25 cellular contexts compared by ENCODE assay signal in genomic region chr14:59346329-59346728, GRCh38.
DNase-seq lines count a peak whose midpoint lies in the region; ATAC-seq and TF ChIP-seq lines count a peak whose summit lies in the region.
"Had no signal": no experiment of that assay in that cellular context is flagged by ENCODE, and none has a peak within 500 bp of the region (broad histone marks: within the 10 kb centered on the region; RNA-seq: fewer than 3 reads in every experiment).

No MANE protein-coding gene starts in this region.

- H3K4me1 ChIP-seq in ascending aorta (peaks cover 0 to 72% of the 10 kb centered on the region in 2 donors), hepatocyte (ENCODE audit: insufficient read depth) (peaks cover 33% of the 10 kb centered on the region), thoracic aorta (ENCODE audit: control insufficient read depth in 1 of 2, low read depth in 2 of 2) (peaks cover 24 to 93% of the 10 kb centered on the region in 2 donors), body of pancreas (peaks cover 14% of the 10 kb centered on the region)
- H3K4me1 ChIP-seq: breast epithelium had no signal

- peak overlapping the region; percentile 85 to 88 for H3K27ac ChIP-seq in ascending aorta
- peak overlapping the region; percentile 63 for H3K27ac ChIP-seq in hepatocyte
- peak overlapping the region; percentile 79 to 90 for H3K27ac ChIP-seq in thoracic aorta
- H3K27ac ChIP-seq in body of pancreas: no peak overlapping the region
- H3K27ac ChIP-seq: HL-60, PC-9 had no signal

- H3K79me2 ChIP-seq in hepatocyte: no peaks in the 10 kb centered on the region

- no peaks in the 10 kb centered on the region for H4K20me1 ChIP-seq in hepatocyte (ENCODE audit: insufficient read depth, poor library complexity, severe bottlenecking)

- H3K4me3 ChIP-seq in ascending aorta (no peak overlapping the region), hepatocyte (no peak overlapping the region), thoracic aorta (no peak overlapping the region), body of pancreas (no peak overlapping the region)
- H3K4me3 ChIP-seq: breast epithelium, PC-9, thyroid gland had no signal

- intact Hi-C loops in ascending aorta (cut with DNase I) (loop anchor here (5.0 kb wide), 3 partner anchors 76 to 154 kb away; no protein-coding TSS in a partner anchor), body of pancreas (cut with DNase I) (no loop called here)

- no peak overlapping the region for H3K4me2 ChIP-seq in hepatocyte
- H3K4me2 ChIP-seq: PC-9 had no signal

- H2AFZ ChIP-seq in hepatocyte: no peak overlapping the region
- H2AFZ ChIP-seq: PC-9 had no signal

- no peaks in the 10 kb centered on the region for H3K27me3 ChIP-seq in ascending aorta
- no peaks in the 10 kb centered on the region for H3K27me3 ChIP-seq in hepatocyte
- no peaks in the 10 kb centered on the region for H3K27me3 ChIP-seq in thoracic aorta (replicated peaks; ENCODE audit: insufficient read depth)
- H3K27me3 ChIP-seq in body of pancreas: no peaks in the 10 kb centered on the region
- H3K27me3 ChIP-seq: BE2C, breast epithelium, thyroid gland had no signal

- 100% methylated on average over 1 of the region's 1 CpG for WGBS in hepatocyte (ENCODE audit: low lambda C conversion rate, missing lambda C conversion rate)
- WGBS in body of pancreas, 2 donors: 92 to 95% methylated on average over 1 of the region's 1 CpG

- no peaks in the 10 kb centered on the region for H3K9me2 ChIP-seq in hepatocyte (replicated peaks; ENCODE audit: insufficient read depth)

- H3K36me3 ChIP-seq in ascending aorta (peaks cover 0 to 3% of the 10 kb centered on the region in 2 donors), hepatocyte (replicated peaks; ENCODE audit: insufficient read depth, low read depth) (no peaks in the 10 kb centered on the region), thoracic aorta (peaks cover 6% of the 10 kb centered on the region), body of pancreas (replicated peaks in 1 of 2; ENCODE audit: insufficient read depth in 1 of 2, low read depth in 2 of 2) (peaks cover 0 to 5% of the 10 kb centered on the region in 2 donors)
- H3K36me3 ChIP-seq: BE2C, breast epithelium, thyroid gland had no signal

- DNase-seq in HT1080 (ENCODE audit: low read depth) (peak; percentile 29), ascending aorta (ENCODE audit: low spot score in 2 of 2) (no peak), hepatocyte (ENCODE audit: low spot score) (no peak), thoracic aorta (ENCODE audit: low spot score) (no peak), erythroblast (lab: John Stamatoyannopoulos, UW) (no peak), body of pancreas (no peak), putamen (ENCODE audit: low spot score) (no peak)
- no peak for DNase-seq in activated naive CD4-positive, alpha-beta T cell (lab: John Stamatoyannopoulos, UW)
- DNase-seq: activated CD4-positive, alpha-beta memory T cell treated with anti-CD3 and anti-CD28 coated beads for 36 hours; activated CD4-positive, CD25-positive, alpha-beta regulatory T cell treated with anti-CD3 and anti-CD28 coated beads, Interleukin-2, amount 50 U/mL, for 72 hours; activated CD8-positive, alpha-beta memory T cell treated with anti-CD3 and anti-CD28 coated beads, Interleukin-2, amount 50 U/mL, for 4 hours; activated naive CD4-positive, alpha-beta T cell treated with anti-CD3 and anti-CD28 coated beads for 36 hours; BE2C; CD8-positive, alpha-beta memory T cell; Karpas-422; NCI-H1930; NCI-H524 treated with DMSO at 0.1 percent for 48 hours; PC-9; SHP77; small intestine; stimulated activated CD4-positive, alpha-beta T cell treated with anti-CD3 and anti-CD28 coated beads, Interleukin-2, amount 100 ng/mL, for 24 hours; thyroid gland had no signal

- ATAC-seq in thoracic aorta (ENCODE audit: insufficient number of reproducible peaks, low FRiP score, low read depth) (no peak), body of pancreas (no peak)
- ATAC-seq: natural killer cell treated with Interleukin-12 subunit alpha and Interleukin-12 subunit beta and Interleukin-15 and Interleukin-18, amount 100 ng/mL, for 72 hours had no signal

- TF ChIP-seq CTCF in ascending aorta (IDR thresholded peaks at IDR 0.05) (no peak), hepatocyte (IDR thresholded peaks at IDR 0.05; ENCODE audit: poor library complexity) (no peak), thoracic aorta (IDR thresholded peaks at IDR 0.05) (no peak), body of pancreas (IDR thresholded peaks at IDR 0.05) (no peak)

- TF ChIP-seq POLR2A in erythroblast (IDR thresholded peaks at IDR 0.05; ENCODE audit: low read length) (no peak), body of pancreas (IDR thresholded peaks at IDR 0.05) (no peak)

- no peaks in the 10 kb centered on the region for H3K9me3 ChIP-seq in ascending aorta
- no peaks in the 10 kb centered on the region for H3K9me3 ChIP-seq in hepatocyte (ENCODE audit: low read depth)
- no peaks in the 10 kb centered on the region for H3K9me3 ChIP-seq in thoracic aorta
- no peaks in the 10 kb centered on the region for H3K9me3 ChIP-seq in body of pancreas
- H3K9me3 ChIP-seq: BE2C, breast epithelium, thyroid gland had no signal

Comparison
In these comparisons a context has a peak if more than half of its experiments do, and no peak if none do; other contexts are left out.
1. H3K27ac ChIP-seq: peak in ascending aorta (2 of 2), hepatocyte (single experiment) and thoracic aorta (2 of 2); none in body of pancreas (0 of 4).